Comparison of ENCODE assay signal across 8 cellular contexts in genomic region chr3:5426094-5426883, GRCh38.
A peak's percentile ranks its signal among the peaks of the same experiment; 100 is the strongest.
DNase-seq lines count a peak whose midpoint lies in the region; ATAC-seq and TF ChIP-seq lines count a peak whose summit lies in the region.

No MANE protein-coding gene starts in this region.

- H3K27me3 Mint-ChIP-seq in activated naive CD4-positive, alpha-beta T cell treated with anti-CD3 and anti-CD28 coated beads for 36 hours (ENCODE audit: low read depth), result peaks cover 7% of the 10 kb centered on the region

- intact Hi-C loops in activated naive CD4-positive, alpha-beta T cell treated with anti-CD3 and anti-CD28 coated beads for 36 hours (cut with micrococcal nuclease), result loop anchor here (1.0 to 5.0 kb wide), 5 partner anchors 121 to 1373 kb away; no protein-coding TSS in a partner anchor
- intact Hi-C loops in Right ventricle myocardium superior (cut with DNase I), result no loop called here
- intact Hi-C loops in psoas muscle (cut with DNase I), result no loop called here

- CTCF ChIA-PET in activated naive CD4-positive, alpha-beta T cell treated with anti-CD3 and anti-CD28 coated beads for 36 hours (lab: Charles Lee), result interaction anchor here (0.7 to 1.7 kb wide), 15 partner anchors 9 to 1130 kb away, joined by 3 to 7 read pairs (median 3); no protein-coding TSS in a partner anchor

- H3K9me3 Mint-ChIP-seq in activated naive CD4-positive, alpha-beta T cell treated with anti-CD3 and anti-CD28 coated beads for 36 hours, result no peaks in the 10 kb centered on the region

- DNase-seq in DMS153 treated with DMSO at 0.1 percent for 48 hours (lab: John Stamatoyannopoulos, UW; ENCODE audit: unreplicated experiment) (peak; percentile 42), SK-MEL-5 (ENCODE audit: low read depth, low spot score) (peak; percentile 93), Right ventricle myocardium superior (peak; percentile 85), psoas muscle (peak; percentile 75 to 81)
- peak; percentile 42 for DNase-seq in Jurkat, Clone E6-1 (ENCODE audit: low read depth, low spot score)
- peak; percentile 84 for DNase-seq in activated naive CD4-positive, alpha-beta T cell treated with anti-CD3 and anti-CD28 coated beads for 36 hours

- no peak overlapping the region for H3K4me3 ChIP-seq in Jurkat, Clone E6-1 (ENCODE audit: low read length)
- no peak overlapping the region for H3K4me3 ChIP-seq in psoas muscle

- TF ChIP-seq CTCF in psoas muscle (IDR thresholded peaks at IDR 0.05), result peak; percentile 55

- ATAC-seq in GM21526 (IDR thresholded peaks at IDR 0.05; ENCODE audit: low FRiP score, unreplicated experiment) (peak; percentile 52), Right ventricle myocardium superior (ENCODE audit: poor library complexity) (peak; percentile 80), psoas muscle (peak; percentile 53 to 85 (median 80)), GM18870 (IDR thresholded peaks at IDR 0.05; ENCODE audit: unreplicated experiment) (no peak)

- no peak overlapping the region for H3K27ac Mint-ChIP-seq in activated naive CD4-positive, alpha-beta T cell treated with anti-CD3 and anti-CD28 coated beads for 36 hours

- no peak overlapping the region for H3K4me3 Mint-ChIP-seq in activated naive CD4-positive, alpha-beta T cell treated with anti-CD3 and anti-CD28 coated beads for 36 hours

- H3K36me3 ChIP-seq in psoas muscle (ENCODE audit: insufficient read depth in 1 of 2, low read depth in 1 of 2), result no peaks in the 10 kb centered on the region

- no peaks in the 10 kb centered on the region for H3K4me1 ChIP-seq in psoas muscle

- H3K27me3 ChIP-seq in psoas muscle (ENCODE audit: insufficient read depth in 3 of 3, low read length in 2 of 3), result no peaks in the 10 kb centered on the region

- in situ Hi-C loops in SK-MEL-5 (cut with HindIII; ENCODE audit: low pct_unique_long_range_greater_than_20kb, low sequenced_read_pairs), result no loop called here

- H3K4me1 Mint-ChIP-seq in activated naive CD4-positive, alpha-beta T cell treated with anti-CD3 and anti-CD28 coated beads for 36 hours (ENCODE audit: low read depth), result peaks cover 14% of the 10 kb centered on the region

- no peaks in the 10 kb centered on the region for H3K9me3 ChIP-seq in psoas muscle

- H3K36me3 Mint-ChIP-seq in activated naive CD4-positive, alpha-beta T cell treated with anti-CD3 and anti-CD28 coated beads for 36 hours (ENCODE audit: low read depth), result no peaks in the 10 kb centered on the region

- H3K27ac ChIP-seq in psoas muscle, result no peak overlapping the region

- 26 to 31% (median 29%) methylated on average over 25 of the region's 25 CpGs for WGBS in psoas muscle, 3 donors

Comparison
In these comparisons a context has a peak if more than half of its experiments do, and no peak if none do; other contexts are left out.
1. DNase-seq: peak in every context shown above with its lines; median percentile 93 in SK-MEL-5; 85 in Right ventricle myocardium superior; 84 in activated naive CD4-positive, alpha-beta T cell treated with anti-CD3 and anti-CD28 coated beads for 36 hours; 78 in psoas muscle; 42 in DMS153 treated with DMSO at 0.1 percent for 48 hours; 42 in Jurkat, Clone E6-1.